8 cellular contexts compared by ENCODE assay signal in the genomic region with DNA sequence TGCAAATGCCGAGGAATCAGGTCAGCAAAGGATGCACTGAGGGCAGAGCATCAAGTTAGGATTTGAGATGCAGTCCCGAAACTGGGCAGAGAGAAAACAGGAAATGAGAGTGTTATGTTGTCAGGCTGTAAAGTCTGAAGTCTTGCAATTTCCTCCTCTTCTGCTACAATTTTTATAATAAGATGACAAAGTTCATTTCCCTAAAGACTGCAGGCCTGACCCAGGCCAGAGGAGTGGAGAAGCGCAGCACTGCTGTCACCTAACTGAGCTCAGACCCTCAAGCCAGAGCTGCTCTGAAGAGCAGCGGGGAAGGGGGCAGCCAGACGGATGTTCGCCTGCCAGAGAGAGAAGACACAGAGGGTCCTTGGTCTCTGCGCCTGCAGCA. TPM values are rescaled to one million over a fixed set of nuclear protein-coding genes. Genes with fewer than 3 reads are reported as not detected.
DNase-seq lines count a peak whose midpoint lies in the region; ATAC-seq and TF ChIP-seq lines count a peak whose summit lies in the region.

No MANE protein-coding gene starts in this region.

- peaks cover 0 to 5% (median 0%) of the 10 kb centered on the region in 5 donors for H3K9me3 Mint-ChIP-seq in CD8-positive, alpha-beta memory T cell

- DNase-seq in CD8-positive, alpha-beta memory T cell = peak in 1 of 5 donors; percentile 29
- DNase-seq in osteoblast (ENCODE audit: insufficient read length, low spot score, missing footprints) (no peak), NCI-H2171 treated with DMSO at 0.1 percent for 48 hours (lab: John Stamatoyannopoulos, UW) (no peak), NCI-H2081 (lab: John Stamatoyannopoulos, UW) (no peak)
- DNase-seq in activated CD4-positive, alpha-beta T cell treated with anti-CD3 and anti-CD28 coated beads, Interleukin-2, amount 50 U/mL, for 4 hours = no peak

- peaks cover 0 to 1% of the 10 kb centered on the region in 2 donors for H3K27me3 Mint-ChIP-seq in CD8-positive, alpha-beta memory T cell

- no peak overlapping the region for H2AFZ ChIP-seq in osteoblast (ENCODE audit: low read length)

- peak; percentile 93 for ATAC-seq in GM21367 (IDR thresholded peaks at IDR 0.05; ENCODE audit: unreplicated experiment)
- ATAC-seq in HG03520 (IDR thresholded peaks at IDR 0.05; ENCODE audit: unreplicated experiment) = peak; percentile 94
- peak; percentile 13 for ATAC-seq in gastroesophageal sphincter

- H3K4me1 Mint-ChIP-seq in CD8-positive, alpha-beta memory T cell = peaks cover 36 to 46% (median 39%) of the 10 kb centered on the region in 3 donors

- TF ChIP-seq CTCF in gastroesophageal sphincter (IDR thresholded peaks at IDR 0.05) = no peak
- no peak for TF ChIP-seq CTCF in osteoblast (IDR thresholded peaks at IDR 0.05; ENCODE audit: extremely low read depth, low read depth, low read length)

- H3K27me3 ChIP-seq in CD8-positive, alpha-beta memory T cell (ENCODE audit: insufficient read depth, low read length, poor library complexity, severe bottlenecking) = no peaks in the 10 kb centered on the region
- H3K27me3 ChIP-seq in gastroesophageal sphincter (no peaks in the 10 kb centered on the region), osteoblast (ENCODE audit: insufficient read depth, low read length) (no peaks in the 10 kb centered on the region)

- H3K9me3 ChIP-seq in CD8-positive, alpha-beta memory T cell (ENCODE audit: low read length) = no peaks in the 10 kb centered on the region
- H3K9me3 ChIP-seq in gastroesophageal sphincter (peaks cover 0 to 2% (median 0%) of the 10 kb centered on the region in 3 donors), osteoblast (ENCODE audit: low read depth, low read length) (no peaks in the 10 kb centered on the region)

- H3K4me3 ChIP-seq in CD8-positive, alpha-beta memory T cell (ENCODE audit: low read length) = peak overlapping the region; percentile 36
- H3K4me3 ChIP-seq in gastroesophageal sphincter (no peak overlapping the region), osteoblast (ENCODE audit: insufficient read depth, low read length) (no peak overlapping the region)

- no peak overlapping the region for H3K4me2 ChIP-seq in osteoblast (ENCODE audit: insufficient read depth, low read length)

- no peaks in the 10 kb centered on the region for H3K36me3 ChIP-seq in CD8-positive, alpha-beta memory T cell (ENCODE audit: insufficient read depth, low read length)
- no peaks in the 10 kb centered on the region for H3K36me3 ChIP-seq in gastroesophageal sphincter
- H3K36me3 ChIP-seq in osteoblast (ENCODE audit: insufficient read depth, low read length) = no peaks in the 10 kb centered on the region

- WGBS in gastroesophageal sphincter (ENCODE audit: low coverage in 1 of 2), 2 donors = 63 to 65% methylated on average over 2 to 5 of the region's 7 CpGs

- POLR2A ChIA-PET in CD8-positive, alpha-beta memory T cell (lab: Charles Lee) = interaction anchor here (1.0 kb wide), 1 partner anchor 13 kb away, joined by 3 read pairs; no protein-coding TSS in a partner anchor

- peaks cover 0 to 10% (median 2%) of the 10 kb centered on the region in 3 donors for H3K36me3 Mint-ChIP-seq in CD8-positive, alpha-beta memory T cell

- peak overlapping the region; percentile 68 to 96 (median 92) for H3K27ac Mint-ChIP-seq in CD8-positive, alpha-beta memory T cell

- TF ChIP-seq EP300 in gastroesophageal sphincter (IDR thresholded peaks at IDR 0.05) = no peak

- H3K27ac ChIP-seq in CD8-positive, alpha-beta memory T cell (ENCODE audit: low read depth, low read length) = no peak overlapping the region
- peak overlapping the region in 1 of 4 donors; percentile 2 for H3K27ac ChIP-seq in gastroesophageal sphincter
- H3K27ac ChIP-seq in osteoblast (ENCODE audit: low read depth, low read length) = no peak overlapping the region

- no peaks in the 10 kb centered on the region for H3K79me2 ChIP-seq in osteoblast (ENCODE audit: insufficient read depth, low read length)

- TF ChIP-seq POLR2A in gastroesophageal sphincter (IDR thresholded peaks at IDR 0.05) = no peak

- peaks cover 18% of the 10 kb centered on the region for H3K4me1 ChIP-seq in CD8-positive, alpha-beta memory T cell (ENCODE audit: insufficient read depth, low read length)
- H3K4me1 ChIP-seq in gastroesophageal sphincter = no peaks in the 10 kb centered on the region
- no peaks in the 10 kb centered on the region for H3K4me1 ChIP-seq in osteoblast (ENCODE audit: insufficient read depth, low read length)

- peak overlapping the region; percentile 6 to 89 (median 76) for H3K4me3 Mint-ChIP-seq in CD8-positive, alpha-beta memory T cell

- no peaks in the 10 kb centered on the region for H4K20me1 ChIP-seq in osteoblast (ENCODE audit: insufficient read depth, low read length)

- CTCF ChIA-PET in CD8-positive, alpha-beta memory T cell (lab: Charles Lee) = no interaction called here

RNA-seq across cellular contexts. Expression of gene AOAH, which starts 12.5 kb away (rescaled TPM):
- total RNA-seq in CD8-positive, alpha-beta memory T cell = 10 to 100 TPM; 25.0 to 26.4 TPM
- 59.2 TPM for polyA plus RNA-seq in CD8-positive, alpha-beta memory T cell
- 10 to 100 TPM in 2 of 4 donors, 1 to 10 TPM in 1, under 1 TPM in 1; 0.93 to 20.5 (median 9.9) TPM for total RNA-seq in gastroesophageal sphincter
- total RNA-seq in osteoblast = under 0.01 TPM in 1 of 2 replicates, not detected in the other

Comparison
In these comparisons a context has a peak if more than half of its experiments do, and no peak if none do; other contexts are left out.
1. ATAC-seq: peak in every context shown above with its lines; median percentile 94 in HG03520; 93 in GM21367; 13 in gastroesophageal sphincter.